1 cellular context compared by ENCODE assay signal in the genomic region with DNA sequence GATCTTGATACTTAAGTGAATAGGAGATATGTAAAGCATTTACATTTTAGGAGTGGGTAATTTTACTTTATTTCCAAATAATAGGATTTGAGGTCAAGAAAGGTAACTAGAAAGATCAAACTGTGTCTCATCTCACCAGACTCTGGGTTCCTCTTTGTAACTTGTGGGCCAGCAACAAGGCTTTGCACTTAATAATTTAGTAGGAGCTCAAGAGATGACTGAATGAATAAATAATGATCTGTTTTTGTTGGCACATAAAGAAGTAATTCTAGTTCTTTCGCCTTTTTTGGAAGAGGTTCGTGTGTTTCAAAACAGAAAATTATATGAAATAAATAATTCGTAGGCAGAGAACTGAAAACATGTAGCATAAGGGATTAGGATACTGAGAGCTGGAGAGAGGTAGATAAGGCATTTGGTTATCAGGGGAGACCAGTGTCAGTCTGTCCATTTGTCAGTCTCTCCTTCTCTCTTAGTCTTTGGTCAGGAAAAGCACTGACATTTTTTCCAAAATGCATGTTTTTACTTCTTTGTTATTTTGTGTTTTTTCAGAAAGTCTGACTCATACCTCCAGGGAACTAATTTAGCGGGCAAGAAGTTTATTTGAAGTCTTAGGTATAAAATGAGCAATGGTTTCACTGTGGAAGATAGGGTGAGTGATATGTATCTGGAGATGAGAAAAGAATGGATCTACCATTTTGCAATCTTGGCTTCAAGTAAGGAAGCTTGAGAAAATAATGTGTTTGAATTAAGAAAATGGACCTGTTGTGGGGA.
TF ChIP-seq lines count a peak whose summit lies in the region.

No MANE protein-coding gene starts in this region.

TF ChIP-seq in K562, 482 proteins besides CTCF, POLR2A, EP300 and RAD21 (continued from another document and continues in another):
- TF ChIP-seq, protein P1, sequence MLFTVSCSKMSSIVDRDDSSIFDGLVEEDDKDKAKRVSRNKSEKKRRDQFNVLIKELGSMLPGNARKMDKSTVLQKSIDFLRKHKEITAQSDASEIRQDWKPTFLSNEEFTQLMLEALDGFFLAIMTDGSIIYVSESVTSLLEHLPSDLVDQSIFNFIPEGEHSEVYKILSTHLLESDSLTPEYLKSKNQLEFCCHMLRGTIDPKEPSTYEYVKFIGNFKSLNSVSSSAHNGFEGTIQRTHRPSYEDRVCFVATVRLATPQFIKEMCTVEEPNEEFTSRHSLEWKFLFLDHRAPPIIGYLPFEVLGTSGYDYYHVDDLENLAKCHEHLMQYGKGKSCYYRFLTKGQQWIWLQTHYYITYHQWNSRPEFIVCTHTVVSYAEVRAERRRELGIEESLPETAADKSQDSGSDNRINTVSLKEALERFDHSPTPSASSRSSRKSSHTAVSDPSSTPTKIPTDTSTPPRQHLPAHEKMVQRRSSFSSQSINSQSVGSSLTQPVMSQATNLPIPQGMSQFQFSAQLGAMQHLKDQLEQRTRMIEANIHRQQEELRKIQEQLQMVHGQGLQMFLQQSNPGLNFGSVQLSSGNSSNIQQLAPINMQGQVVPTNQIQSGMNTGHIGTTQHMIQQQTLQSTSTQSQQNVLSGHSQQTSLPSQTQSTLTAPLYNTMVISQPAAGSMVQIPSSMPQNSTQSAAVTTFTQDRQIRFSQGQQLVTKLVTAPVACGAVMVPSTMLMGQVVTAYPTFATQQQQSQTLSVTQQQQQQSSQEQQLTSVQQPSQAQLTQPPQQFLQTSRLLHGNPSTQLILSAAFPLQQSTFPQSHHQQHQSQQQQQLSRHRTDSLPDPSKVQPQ (CRISPR knock-in tag; IDR thresholded peaks at IDR 0.05; ENCODE audit: borderline replicate concordance): no peak
- TF ChIP-seq RBFOX2 (IDR thresholded peaks at IDR 0.05; ENCODE audit: low read depth, low read length) (no peak), ARNT (IDR thresholded peaks at IDR 0.05) (0 out of 4 replicates have a peak, but pooled peaks of 1 of the 2 experiments have one; percentile 29), SRF (CRISPR knock-in tag; IDR thresholded peaks at IDR 0.05) (no peak), SMARCA5 (IDR thresholded peaks at IDR 0.05) (no peak), ZNF121 (CRISPR knock-in tag; conservative IDR thresholded peaks at IDR 0.05) (no peak), ZZZ3 (IDR thresholded peaks at IDR 0.05) (no peak), MTA1 (IDR thresholded peaks at IDR 0.05; ENCODE audit: borderline replicate concordance) (0 out of 2 replicates have a peak, but pooled peaks have one; percentile 42), XRCC5 (IDR thresholded peaks at IDR 0.05; ENCODE audit: low read depth, low read length) (no peak), ZNF347 (CRISPR knock-in tag; IDR thresholded peaks at IDR 0.05; ENCODE audit: low read depth) (no peak), ZNF3 (CRISPR knock-in tag; IDR thresholded peaks at IDR 0.05) (no peak), NR4A1 (CRISPR knock-in tag; IDR thresholded peaks at IDR 0.05) (no peak), NR4A1 (tag; IDR thresholded peaks at IDR 0.05) (no peak), ZNF79 (CRISPR knock-in tag; IDR thresholded peaks at IDR 0.05; ENCODE audit: low read depth) (no peak), ZNF174 (CRISPR knock-in tag; IDR thresholded peaks at IDR 0.05) (no peak), HMG20A (CRISPR knock-in tag; conservative IDR thresholded peaks at IDR 0.05) (no peak), BMI1 (IDR thresholded peaks at IDR 0.05; ENCODE audit: low read length) (no peak), E2F3 (CRISPR knock-in tag; IDR thresholded peaks at IDR 0.05) (no peak), PCBP1 (IDR thresholded peaks at IDR 0.05; ENCODE audit: low read depth, low read length, poor library complexity, severe bottlenecking) (no peak), CHD2 (IDR thresholded peaks at IDR 0.05; ENCODE audit: low read depth, low read length) (no peak), ZNF445 (CRISPR knock-in tag; IDR thresholded peaks at IDR 0.05; ENCODE audit: low read depth) (no peak), SUPT5H (IDR thresholded peaks at IDR 0.05) (no peak), TAF9B (IDR thresholded peaks at IDR 0.05; ENCODE audit: partially characterized antibody) (no peak), XRCC3 (IDR thresholded peaks at IDR 0.05) (no peak), KAT2B (IDR thresholded peaks at IDR 0.05; ENCODE audit: low read depth, low read length) (no peak), RNF2 (IDR thresholded peaks at IDR 0.05) (peak; percentile 18; the same call in 1 of the 2 replicates), ASH1L (IDR thresholded peaks at IDR 0.05; ENCODE audit: borderline replicate concordance, low read depth, partially characterized antibody) (no peak), KDM2B (CRISPR knock-in tag; IDR thresholded peaks at IDR 0.05) (no peak), KLF6 (CRISPR knock-in tag; IDR thresholded peaks at IDR 0.05; ENCODE audit: borderline replicate concordance) (no peak), CREBBP (IDR thresholded peaks at IDR 0.05; ENCODE audit: low read depth, low read length) (no peak)
- TF ChIP-seq, protein P2, sequence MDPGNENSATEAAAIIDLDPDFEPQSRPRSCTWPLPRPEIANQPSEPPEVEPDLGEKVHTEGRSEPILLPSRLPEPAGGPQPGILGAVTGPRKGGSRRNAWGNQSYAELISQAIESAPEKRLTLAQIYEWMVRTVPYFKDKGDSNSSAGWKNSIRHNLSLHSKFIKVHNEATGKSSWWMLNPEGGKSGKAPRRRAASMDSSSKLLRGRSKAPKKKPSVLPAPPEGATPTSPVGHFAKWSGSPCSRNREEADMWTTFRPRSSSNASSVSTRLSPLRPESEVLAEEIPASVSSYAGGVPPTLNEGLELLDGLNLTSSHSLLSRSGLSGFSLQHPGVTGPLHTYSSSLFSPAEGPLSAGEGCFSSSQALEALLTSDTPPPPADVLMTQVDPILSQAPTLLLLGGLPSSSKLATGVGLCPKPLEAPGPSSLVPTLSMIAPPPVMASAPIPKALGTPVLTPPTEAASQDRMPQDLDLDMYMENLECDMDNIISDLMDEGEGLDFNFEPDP (CRISPR knock-in tag; IDR thresholded peaks at IDR 0.05): no peak
- TF ChIP-seq, protein P3, sequence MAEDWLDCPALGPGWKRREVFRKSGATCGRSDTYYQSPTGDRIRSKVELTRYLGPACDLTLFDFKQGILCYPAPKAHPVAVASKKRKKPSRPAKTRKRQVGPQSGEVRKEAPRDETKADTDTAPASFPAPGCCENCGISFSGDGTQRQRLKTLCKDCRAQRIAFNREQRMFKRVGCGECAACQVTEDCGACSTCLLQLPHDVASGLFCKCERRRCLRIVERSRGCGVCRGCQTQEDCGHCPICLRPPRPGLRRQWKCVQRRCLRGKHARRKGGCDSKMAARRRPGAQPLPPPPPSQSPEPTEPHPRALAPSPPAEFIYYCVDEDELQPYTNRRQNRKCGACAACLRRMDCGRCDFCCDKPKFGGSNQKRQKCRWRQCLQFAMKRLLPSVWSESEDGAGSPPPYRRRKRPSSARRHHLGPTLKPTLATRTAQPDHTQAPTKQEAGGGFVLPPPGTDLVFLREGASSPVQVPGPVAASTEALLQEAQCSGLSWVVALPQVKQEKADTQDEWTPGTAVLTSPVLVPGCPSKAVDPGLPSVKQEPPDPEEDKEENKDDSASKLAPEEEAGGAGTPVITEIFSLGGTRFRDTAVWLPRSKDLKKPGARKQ (CRISPR knock-in tag; IDR thresholded peaks at IDR 0.05): no peak
- TF ChIP-seq, protein P4, sequence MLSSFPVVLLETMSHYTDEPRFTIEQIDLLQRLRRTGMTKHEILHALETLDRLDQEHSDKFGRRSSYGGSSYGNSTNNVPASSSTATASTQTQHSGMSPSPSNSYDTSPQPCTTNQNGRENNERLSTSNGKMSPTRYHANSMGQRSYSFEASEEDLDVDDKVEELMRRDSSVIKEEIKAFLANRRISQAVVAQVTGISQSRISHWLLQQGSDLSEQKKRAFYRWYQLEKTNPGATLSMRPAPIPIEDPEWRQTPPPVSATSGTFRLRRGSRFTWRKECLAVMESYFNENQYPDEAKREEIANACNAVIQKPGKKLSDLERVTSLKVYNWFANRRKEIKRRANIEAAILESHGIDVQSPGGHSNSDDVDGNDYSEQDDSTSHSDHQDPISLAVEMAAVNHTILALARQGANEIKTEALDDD (IDR thresholded peaks at IDR 0.05): peak; percentile 71
- TF ChIP-seq, protein P5, sequence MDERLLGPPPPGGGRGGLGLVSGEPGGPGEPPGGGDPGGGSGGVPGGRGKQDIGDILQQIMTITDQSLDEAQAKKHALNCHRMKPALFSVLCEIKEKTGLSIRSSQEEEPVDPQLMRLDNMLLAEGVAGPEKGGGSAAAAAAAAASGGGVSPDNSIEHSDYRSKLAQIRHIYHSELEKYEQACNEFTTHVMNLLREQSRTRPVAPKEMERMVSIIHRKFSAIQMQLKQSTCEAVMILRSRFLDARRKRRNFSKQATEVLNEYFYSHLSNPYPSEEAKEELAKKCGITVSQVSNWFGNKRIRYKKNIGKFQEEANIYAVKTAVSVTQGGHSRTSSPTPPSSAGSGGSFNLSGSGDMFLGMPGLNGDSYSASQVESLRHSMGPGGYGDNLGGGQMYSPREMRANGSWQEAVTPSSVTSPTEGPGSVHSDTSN (CRISPR knock-in tag; IDR thresholded peaks at IDR 0.05; ENCODE audit: low read depth): no peak
- TF ChIP-seq, protein P5 (tag; conservative IDR thresholded peaks at IDR 0.05; ENCODE audit: low read depth): peak; percentile 77
- TF ChIP-seq, protein P6, sequence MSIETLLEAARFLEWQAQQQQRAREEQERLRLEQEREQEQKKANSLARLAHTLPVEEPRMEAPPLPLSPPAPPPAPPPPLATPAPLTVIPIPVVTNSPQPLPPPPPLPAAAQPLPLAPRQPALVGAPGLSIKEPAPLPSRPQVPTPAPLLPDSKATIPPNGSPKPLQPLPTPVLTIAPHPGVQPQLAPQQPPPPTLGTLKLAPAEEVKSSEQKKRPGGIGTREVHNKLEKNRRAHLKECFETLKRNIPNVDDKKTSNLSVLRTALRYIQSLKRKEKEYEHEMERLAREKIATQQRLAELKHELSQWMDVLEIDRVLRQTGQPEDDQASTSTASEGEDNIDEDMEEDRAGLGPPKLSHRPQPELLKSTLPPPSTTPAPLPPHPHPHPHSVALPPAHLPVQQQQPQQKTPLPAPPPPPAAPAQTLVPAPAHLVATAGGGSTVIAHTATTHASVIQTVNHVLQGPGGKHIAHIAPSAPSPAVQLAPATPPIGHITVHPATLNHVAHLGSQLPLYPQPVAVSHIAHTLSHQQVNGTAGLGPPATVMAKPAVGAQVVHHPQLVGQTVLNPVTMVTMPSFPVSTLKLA (conservative IDR thresholded peaks at IDR 0.05): no peak
- TF ChIP-seq, protein P7, sequence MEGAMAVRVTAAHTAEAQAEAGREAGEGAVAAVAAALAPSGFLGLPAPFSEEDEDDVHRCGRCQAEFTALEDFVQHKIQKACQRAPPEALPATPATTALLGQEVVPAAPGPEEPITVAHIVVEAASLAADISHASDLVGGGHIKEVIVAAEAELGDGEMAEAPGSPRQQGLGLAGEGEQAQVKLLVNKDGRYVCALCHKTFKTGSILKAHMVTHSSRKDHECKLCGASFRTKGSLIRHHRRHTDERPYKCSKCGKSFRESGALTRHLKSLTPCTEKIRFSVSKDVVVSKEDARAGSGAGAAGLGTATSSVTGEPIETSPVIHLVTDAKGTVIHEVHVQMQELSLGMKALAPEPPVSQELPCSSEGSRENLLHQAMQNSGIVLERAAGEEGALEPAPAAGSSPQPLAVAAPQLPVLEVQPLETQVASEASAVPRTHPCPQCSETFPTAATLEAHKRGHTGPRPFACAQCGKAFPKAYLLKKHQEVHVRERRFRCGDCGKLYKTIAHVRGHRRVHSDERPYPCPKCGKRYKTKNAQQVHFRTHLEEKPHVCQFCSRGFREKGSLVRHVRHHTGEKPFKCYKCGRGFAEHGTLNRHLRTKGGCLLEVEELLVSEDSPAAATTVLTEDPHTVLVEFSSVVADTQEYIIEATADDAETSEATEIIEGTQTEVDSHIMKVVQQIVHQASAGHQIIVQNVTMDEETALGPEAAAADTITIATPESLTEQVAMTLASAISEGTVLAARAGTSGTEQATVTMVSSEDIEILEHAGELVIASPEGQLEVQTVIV (CRISPR knock-in tag; IDR thresholded peaks at IDR 0.05; ENCODE audit: borderline replicate concordance): no peak
- TF ChIP-seq, protein P8, sequence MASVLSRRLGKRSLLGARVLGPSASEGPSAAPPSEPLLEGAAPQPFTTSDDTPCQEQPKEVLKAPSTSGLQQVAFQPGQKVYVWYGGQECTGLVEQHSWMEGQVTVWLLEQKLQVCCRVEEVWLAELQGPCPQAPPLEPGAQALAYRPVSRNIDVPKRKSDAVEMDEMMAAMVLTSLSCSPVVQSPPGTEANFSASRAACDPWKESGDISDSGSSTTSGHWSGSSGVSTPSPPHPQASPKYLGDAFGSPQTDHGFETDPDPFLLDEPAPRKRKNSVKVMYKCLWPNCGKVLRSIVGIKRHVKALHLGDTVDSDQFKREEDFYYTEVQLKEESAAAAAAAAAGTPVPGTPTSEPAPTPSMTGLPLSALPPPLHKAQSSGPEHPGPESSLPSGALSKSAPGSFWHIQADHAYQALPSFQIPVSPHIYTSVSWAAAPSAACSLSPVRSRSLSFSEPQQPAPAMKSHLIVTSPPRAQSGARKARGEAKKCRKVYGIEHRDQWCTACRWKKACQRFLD (CRISPR knock-in tag; IDR thresholded peaks at IDR 0.05): no peak
- TF ChIP-seq, protein P9, sequence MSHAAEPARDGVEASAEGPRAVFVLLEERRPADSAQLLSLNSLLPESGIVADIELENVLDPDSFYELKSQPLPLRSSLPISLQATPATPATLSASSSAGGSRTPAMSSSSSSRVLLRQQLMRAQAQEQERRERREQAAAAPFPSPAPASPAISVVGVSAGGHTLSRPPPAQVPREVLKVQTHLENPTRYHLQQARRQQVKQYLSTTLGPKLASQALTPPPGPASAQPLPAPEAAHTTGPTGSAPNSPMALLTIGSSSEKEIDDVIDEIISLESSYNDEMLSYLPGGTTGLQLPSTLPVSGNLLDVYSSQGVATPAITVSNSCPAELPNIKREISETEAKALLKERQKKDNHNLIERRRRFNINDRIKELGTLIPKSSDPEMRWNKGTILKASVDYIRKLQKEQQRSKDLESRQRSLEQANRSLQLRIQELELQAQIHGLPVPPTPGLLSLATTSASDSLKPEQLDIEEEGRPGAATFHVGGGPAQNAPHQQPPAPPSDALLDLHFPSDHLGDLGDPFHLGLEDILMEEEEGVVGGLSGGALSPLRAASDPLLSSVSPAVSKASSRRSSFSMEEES (CRISPR knock-in tag; IDR thresholded peaks at IDR 0.05): no peak
- TF ChIP-seq, protein P10, sequence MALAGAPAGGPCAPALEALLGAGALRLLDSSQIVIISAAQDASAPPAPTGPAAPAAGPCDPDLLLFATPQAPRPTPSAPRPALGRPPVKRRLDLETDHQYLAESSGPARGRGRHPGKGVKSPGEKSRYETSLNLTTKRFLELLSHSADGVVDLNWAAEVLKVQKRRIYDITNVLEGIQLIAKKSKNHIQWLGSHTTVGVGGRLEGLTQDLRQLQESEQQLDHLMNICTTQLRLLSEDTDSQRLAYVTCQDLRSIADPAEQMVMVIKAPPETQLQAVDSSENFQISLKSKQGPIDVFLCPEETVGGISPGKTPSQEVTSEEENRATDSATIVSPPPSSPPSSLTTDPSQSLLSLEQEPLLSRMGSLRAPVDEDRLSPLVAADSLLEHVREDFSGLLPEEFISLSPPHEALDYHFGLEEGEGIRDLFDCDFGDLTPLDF (CRISPR knock-in tag; IDR thresholded peaks at IDR 0.05): no peak
